10 cellular contexts compared by ENCODE assay signal in genomic region chr22:37425800-37426531, GRCh38. TPM values are rescaled to one million over a fixed set of nuclear protein-coding genes. Genes with fewer than 3 reads are reported as not detected.
DNase-seq lines count a peak whose midpoint lies in the region; TF ChIP-seq lines count a peak whose summit lies in the region.
"Had no signal": no experiment of that assay in that cellular context is flagged by ENCODE, and none has a peak within 500 bp of the region (broad histone marks: within the 10 kb centered on the region; RNA-seq: fewer than 3 reads in every experiment).

No MANE protein-coding gene starts in this region.

- H3K4me1 ChIP-seq in HUES6 (ENCODE audit: control insufficient read depth, insufficient read depth, low read length): peaks cover 9% of the 10 kb centered on the region
- peaks cover 0 to 5% of the 10 kb centered on the region in 2 donors for H3K4me1 ChIP-seq in ascending aorta

- H3K9me3 ChIP-seq in HUES6 (ENCODE audit: control insufficient read depth, insufficient read depth, low read depth, low read length) (no peaks in the 10 kb centered on the region), ascending aorta (no peaks in the 10 kb centered on the region)

- no peak overlapping the region for H3K9ac ChIP-seq in HUES6 (ENCODE audit: low read length)

- H3K4me3 ChIP-seq in AG09309 (ENCODE audit: control insufficient read depth, low read depth, low read length) (peak overlapping the region; percentile 67), HUES6 (ENCODE audit: low read depth, low read length) (peak overlapping the region; percentile 45), astrocyte of the cerebellum (ENCODE audit: low read depth, low read length) (peak overlapping the region; percentile 49), ascending aorta (no peak overlapping the region)

- TF ChIP-seq CTCF in AG09309 (IDR thresholded peaks at IDR 0.05; ENCODE audit: control insufficient read depth, insufficient read depth, low read depth, low read length, missing control alignments) (no peak), astrocyte of the cerebellum (IDR thresholded peaks at IDR 0.05; ENCODE audit: low read depth, low read length, missing control alignments) (no peak), ascending aorta (IDR thresholded peaks at IDR 0.05) (no peak)

- H3K36me3 ChIP-seq in HUES6 (ENCODE audit: control insufficient read depth, insufficient read depth, low read length) (no peaks in the 10 kb centered on the region), ascending aorta (no peaks in the 10 kb centered on the region)

- H3K27me3 ChIP-seq in HUES6 (ENCODE audit: control insufficient read depth, insufficient read depth, low read length) (peaks cover 75% of the 10 kb centered on the region), ascending aorta (peaks cover 22% of the 10 kb centered on the region)

- in situ Hi-C loops in astrocyte of the cerebellum (cut with HindIII; ENCODE audit: low sequenced_read_pairs): no loop called here

- H3K27ac ChIP-seq in HUES6 (ENCODE audit: low read depth, low read length) (no peak overlapping the region), ascending aorta (no peak overlapping the region)

- peak; percentile 24 for DNase-seq in AG09309 (ENCODE audit: low read depth)
- no peak for DNase-seq in astrocyte of the cerebellum (ENCODE audit: low read depth)
- DNase-seq in left kidney (ENCODE audit: low read depth, low spot score): peak; percentile 81
- DNase-seq in stimulated activated CD4-positive, alpha-beta T cell treated with anti-CD3 and anti-CD28 coated beads, Interleukin-4, amount 100 ng/mL, for 4 hours: no peak
- no peak for DNase-seq in ascending aorta (ENCODE audit: low spot score in 2 of 2)
- DNase-seq in foreskin melanocyte: no peak
- no peak for DNase-seq in activated CD4-positive, CD25-positive, alpha-beta regulatory T cell (lab: John Stamatoyannopoulos, UW)
- DNase-seq: GDM1, midbrain had no signal

- intact Hi-C loops in ascending aorta (cut with DNase I): no loop called here

RNA-seq across cellular contexts. Expression of gene ELFN2, which starts 1.3 kb away (rescaled TPM):
- total RNA-seq in ascending aorta: not detected

Comparison
In these comparisons a context has a peak if more than half of its experiments do, and no peak if none do; other contexts are left out.
1. DNase-seq: peak in AG09309 (single experiment) and left kidney (single experiment); none in astrocyte of the cerebellum (single experiment), stimulated activated CD4-positive, alpha-beta T cell treated with anti-CD3 and anti-CD28 coated beads, Interleukin-4, amount 100 ng/mL, for 4 hours (0 of 2), ascending aorta (0 of 2), foreskin melanocyte (single experiment) and activated CD4-positive, CD25-positive, alpha-beta regulatory T cell (0 of 4).
2. H3K4me3 ChIP-seq: peak in AG09309 (single experiment), HUES6 (single experiment) and astrocyte of the cerebellum (single experiment); none in ascending aorta (0 of 2).